ENCODE assay signal across 8 cellular contexts in the genomic region with DNA sequence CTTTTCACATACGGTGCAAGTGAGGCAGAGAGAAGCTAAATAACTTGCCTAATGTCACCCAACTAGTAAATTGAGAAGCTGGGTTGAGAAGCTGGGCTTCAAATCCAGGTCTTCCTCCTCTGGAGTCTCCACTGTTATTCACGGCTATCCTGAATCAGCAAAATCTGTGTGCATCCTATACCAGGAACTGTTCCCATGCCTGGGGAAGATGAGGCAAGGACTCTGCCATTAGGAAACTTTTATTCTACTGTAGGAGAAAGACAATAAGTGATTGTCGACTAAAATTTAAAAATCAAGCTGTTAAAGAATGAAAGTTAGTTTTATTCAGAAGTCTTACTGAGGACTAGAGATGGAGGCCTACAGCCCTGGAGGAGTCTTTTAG. TPM values are rescaled to one million over a fixed set of nuclear protein-coding genes. Genes with fewer than 3 reads are reported as not detected.
DNase-seq lines count a peak whose midpoint lies in the region; ATAC-seq, FAIRE-seq and TF ChIP-seq lines count a peak whose summit lies in the region.

No MANE protein-coding gene starts in this region.

- H2AFZ ChIP-seq in GM12878 (ENCODE audit: control insufficient read depth, low read depth, low read length): peak overlapping the region; percentile 88
- H2AFZ ChIP-seq in mesenchymal stem cell (ENCODE audit: low read depth, low read length): peak overlapping the region; percentile 76

- no peak for FAIRE-seq in GM12878 (lab: Jason Lieb, UNC)

- no peak overlapping the region for H2BK12ac ChIP-seq in mesenchymal stem cell (ENCODE audit: low read length in 2 of 2)

- H3K4me2 ChIP-seq in GM12878 (ENCODE audit: control insufficient read depth, insufficient read depth) (peak overlapping the region; percentile 95), mesenchymal stem cell (ENCODE audit: low read length, poor library complexity, severe bottlenecking) (no peak overlapping the region)

- peak overlapping the region; percentile 79 for H3K9ac ChIP-seq in GM12878 (ENCODE audit: control insufficient read depth, insufficient read depth, low read length)
- H3K9ac ChIP-seq in mesenchymal stem cell (ENCODE audit: low read length): peak overlapping the region; percentile 83

- TF ChIP-seq RAD21 in GM12878 (IDR thresholded peaks at IDR 0.05; ENCODE audit: insufficient read depth, low read depth, low read length): no peak

- no peak overlapping the region for H3K14ac ChIP-seq in mesenchymal stem cell (ENCODE audit: low read length in 2 of 2)

- H2BK15ac ChIP-seq in mesenchymal stem cell (ENCODE audit: low read depth, poor library complexity, severe bottlenecking): no peak overlapping the region

- TF ChIP-seq POLR2A in heart left ventricle (IDR thresholded peaks at IDR 0.05) (no peak), GM12878 (IDR thresholded peaks at IDR 0.05; ENCODE audit: low read depth, low read length) (no peak)

- H4K20me1 ChIP-seq in GM12878 (ENCODE audit: control insufficient read depth, insufficient read depth): no peaks in the 10 kb centered on the region

- no peak overlapping the region for H3K23ac ChIP-seq in mesenchymal stem cell (ENCODE audit: low read length in 2 of 2)

- POLR2A ChIA-PET in GM12878 (lab: Charles Lee): interaction anchor here (0.6 to 1.8 kb wide), 11 partner anchors 10 to 224 kb away, joined by 3 to 9 read pairs (median 5); no protein-coding TSS in a partner anchor

- H4K8ac ChIP-seq in mesenchymal stem cell (ENCODE audit: low read length): peak overlapping the region; percentile 49

- RAD21 ChIA-PET in GM12878 (lab: Charles Lee; ENCODE audit: unreplicated experiment): interaction anchor here (0.6 to 2.9 kb wide), 9 partner anchors 25 to 143 kb away, joined by 3 to 21 read pairs (median 5); no protein-coding TSS in a partner anchor

- DNase-seq in heart left ventricle (no peak), Right ventricle myocardium inferior (ENCODE audit: missing footprints) (no peak), GM12878 (ENCODE audit: low read depth, low spot score) (no peak), mesenchymal stem cell (no peak), iPS-NIHi7 (ENCODE audit: extremely low spot score) (no peak), mucosa of descending colon (no peak)

- CTCF ChIA-PET in GM12878 (lab: Yijun Ruan, JAX): interaction anchor here (0.6 to 2.0 kb wide), 12 partner anchors 20 to 143 kb away, joined by 3 to 10 read pairs (median 4); no protein-coding TSS in a partner anchor

- TF ChIP-seq CTCF in heart left ventricle (IDR thresholded peaks at IDR 0.05) (no peak), GM12878 (IDR thresholded peaks at IDR 0.05 in 2 of 3, conservative IDR thresholded peaks at IDR 0.05 in 1 of 3; ENCODE audit: control insufficient read depth in 2 of 3, extremely low read depth in 1 of 3, insufficient read depth in 1 of 3, low read depth in 3 of 3, low read length in 3 of 3) (no peak), mucosa of descending colon (IDR thresholded peaks at IDR 0.05) (no peak)

- no peak overlapping the region for H3K4ac ChIP-seq in mesenchymal stem cell (ENCODE audit: low read depth in 1 of 2, low read length in 2 of 2)

- H3K27me3 ChIP-seq in heart left ventricle (no peaks in the 10 kb centered on the region), GM12878 (replicated peaks in 1 of 2; ENCODE audit: control insufficient read depth in 2 of 2, insufficient read depth in 2 of 2, low read length in 1 of 2) (no peaks in the 10 kb centered on the region), mesenchymal stem cell (ENCODE audit: control insufficient read depth in 1 of 2, insufficient read depth in 1 of 2, low read length in 2 of 2) (no peaks in the 10 kb centered on the region)

- no peak overlapping the region for H4K91ac ChIP-seq in mesenchymal stem cell (ENCODE audit: low read length)

- no peak overlapping the region for H2BK5ac ChIP-seq in mesenchymal stem cell (ENCODE audit: low read depth, low read length, poor library complexity, severe bottlenecking)

- 66 to 81% (median 73%) methylated on average over 3 of the region's 3 CpGs for WGBS in heart left ventricle, 4 donors
- 33% methylated on average over 3 of the region's 3 CpGs for WGBS in GM12878 (ENCODE audit: insufficient coverage, insufficient replicate concordance, low lambda C conversion rate, missing lambda C conversion rate)
- WGBS in mesenchymal stem cell: 100% methylated on average over 2 of the region's 3 CpGs
- 76% methylated on average over 3 of the region's 3 CpGs for WGBS in urinary bladder

- no TSS peak for BruUV-seq in GM12878 (replicated peaks; lab: Mats Ljungman, UMichigan)

- peak overlapping the region in 10 of 12 donors; percentile 69 to 92 (median 84) for H3K4me3 ChIP-seq in heart left ventricle
- peak overlapping the region; percentile 65 for H3K4me3 ChIP-seq in GM12878
- peak overlapping the region in 1 of 2 experiments; percentile 82 for H3K4me3 ChIP-seq in mesenchymal stem cell (ENCODE audit: insufficient read depth in 1 of 2, low read depth in 1 of 2, low read length in 2 of 2)
- peak overlapping the region; percentile 73 for H3K4me3 ChIP-seq in urinary bladder (ENCODE audit: low read depth, low read length)
- no peak overlapping the region for H3K4me3 ChIP-seq in mucosa of descending colon

- H3K9me3 ChIP-seq in heart left ventricle (no peaks in the 10 kb centered on the region), GM12878 (replicated peaks; ENCODE audit: control insufficient read depth, insufficient read depth, low read length) (peaks cover 1% of the 10 kb centered on the region; the same call in 1 of the 3 replicates), mesenchymal stem cell (ENCODE audit: control insufficient read depth, low read length) (no peaks in the 10 kb centered on the region), mucosa of descending colon (no peaks in the 10 kb centered on the region)

- H3K18ac ChIP-seq in mesenchymal stem cell (ENCODE audit: low read depth in 1 of 2, low read length in 2 of 2): peak overlapping the region in 1 of 2 experiments; percentile 92

- in situ Hi-C loops in GM12878 (cut with MboI): no loop called here

- intact Hi-C loops in heart left ventricle (cut with DNase I): loop anchor here in 7 of 10 donors (5.0 to 10.0 kb wide), 5 partner anchors 72 to 146 kb away; a partner anchor contains a TSS
- intact Hi-C loops in Right ventricle myocardium inferior (cut with DNase I): loop anchor here (2.0 to 5.0 kb wide), 2 partner anchors 70 to 143 kb away; a partner anchor contains a TSS
- intact Hi-C loops in GM12878 (cut with micrococcal nuclease; ENCODE audit: unreplicated experiment): loop anchor here (2.0 kb wide), 1 partner anchor 60 kb away; no protein-coding TSS in a partner anchor
- intact Hi-C loops in mucosa of descending colon (cut with DNase I, micrococcal nuclease): no loop called here

- H3K27ac ChIP-seq in heart left ventricle (peak overlapping the region in 10 of 12 donors; percentile 73 to 91 (median 82)), GM12878 (ENCODE audit: control insufficient read depth, insufficient read depth) (peak overlapping the region; percentile 88), mesenchymal stem cell (ENCODE audit: low read length, poor library complexity, severe bottlenecking) (peak overlapping the region; percentile 7), urinary bladder (ENCODE audit: low read depth) (no peak overlapping the region)

- SMC1A ChIA-PET in GM12878 (lab: Charles Lee; ENCODE audit: uncharacterized antibody, unreplicated experiment): interaction anchor here (0.8 to 2.5 kb wide), 19 partner anchors 8 to 143 kb away, joined by 3 to 17 read pairs (median 5); no protein-coding TSS in a partner anchor

- ATAC-seq in heart left ventricle (peak in 1 of 4 donors; percentile 2), Right ventricle myocardium inferior (no peak), GM12878 (no peak), mucosa of descending colon (no peak), HG02763 (IDR thresholded peaks at IDR 0.05; ENCODE audit: unreplicated experiment) (no peak)

- no peak overlapping the region for H2BK120ac ChIP-seq in mesenchymal stem cell (ENCODE audit: low read depth, low read length)

- peaks cover 49% of the 10 kb centered on the region for H3K79me2 ChIP-seq in GM12878 (ENCODE audit: control insufficient read depth, insufficient read depth, low read length)

- no peak for TF ChIP-seq EP300 in GM12878 (IDR thresholded peaks at IDR 0.05; ENCODE audit: borderline replicate concordance in 1 of 2, control insufficient read depth in 1 of 2, low read depth in 2 of 2, low read length in 2 of 2)

- H3K4me1 ChIP-seq in heart left ventricle (peaks cover 0 to 37% (median under 1%) of the 10 kb centered on the region in 12 donors), GM12878 (ENCODE audit: control insufficient read depth, insufficient read depth, low read length) (peaks cover 18% of the 10 kb centered on the region), mesenchymal stem cell (ENCODE audit: control insufficient read depth, insufficient read depth, low read depth, low read length) (peaks cover 3% of the 10 kb centered on the region), urinary bladder (ENCODE audit: insufficient read depth) (no peaks in the 10 kb centered on the region), mucosa of descending colon (ENCODE audit: low read depth) (peaks cover 13% of the 10 kb centered on the region)

- H3K36me3 ChIP-seq in heart left ventricle (no peaks in the 10 kb centered on the region), GM12878 (ENCODE audit: control insufficient read depth in 2 of 2, insufficient read depth in 2 of 2, low read length in 1 of 2) (no peaks in the 10 kb centered on the region; a peak in 1 of 4 replicates), mesenchymal stem cell (ENCODE audit: control insufficient read depth in 1 of 2, insufficient read depth in 2 of 2, low read depth in 1 of 2, low read length in 2 of 2) (no peaks in the 10 kb centered on the region), urinary bladder (ENCODE audit: insufficient read depth) (no peaks in the 10 kb centered on the region), mucosa of descending colon (ENCODE audit: low read depth) (no peaks in the 10 kb centered on the region)

- H3K79me1 ChIP-seq in mesenchymal stem cell (replicated peaks; ENCODE audit: low read length, poor library complexity, severe bottlenecking): peaks cover 16% of the 10 kb centered on the region

- H2AK5ac ChIP-seq in mesenchymal stem cell (ENCODE audit: low read length, severe bottlenecking): no peak overlapping the region

RNA-seq across cellular contexts. Expression of a gene that starts 0.9 kb away (rescaled TPM):
- 1 to 10 TPM; 1.1 to 4.5 (median 2.4) TPM for total RNA-seq in heart left ventricle
- 1 to 10 TPM; 1.1 to 2.1 TPM for polyA plus RNA-seq in heart left ventricle
- total RNA-seq in Right ventricle myocardium inferior: 1.3 TPM
- 172 and 194 TPM in 2 replicates for total RNA-seq in GM12878 (2013; cell fraction: nucleolus; rRNA removed)
- 24.2 and 27.2 TPM in 2 replicates for total RNA-seq in GM12878 (2014; rRNA removed)
- 24.4 and 25.6 TPM in 2 replicates for total RNA-seq in GM12878 (2014; rRNA removed; fragmentation: Illumina TruSeq; extraction: Trizol)
- total RNA-seq in GM12878 (2021): 19.0 and 20.2 TPM in 2 replicates
- 9.0 TPM for polyA plus RNA-seq in GM12878 (2011; ENCODE audit: low read depth)
- 15.4 and 21.3 TPM in 2 replicates for polyA plus RNA-seq in GM12878 (2011; rRNA removed)
- 6.2 and 7.2 TPM in 2 replicates for polyA plus RNA-seq in GM12878 (2011; cell fraction: cytosol; rRNA removed)
- 23.0 and 25.2 TPM in 2 replicates for polyA plus RNA-seq in GM12878 (2011; cell fraction: nucleus; rRNA removed)
- polyA plus RNA-seq in GM12878 (2012): 15.4 and 23.3 TPM in 2 replicates
- polyA plus RNA-seq in GM12878 (2014; fragmentation: Illumina TruSeq; extraction: Trizol): 18.6 and 23.7 TPM in 2 replicates
- 1 to 10 TPM; 7.4 to 10.0 TPM for polyA plus RNA-seq in GM12878 (2014; fragmentation: Nextera tagmentation; extraction: Ambion mirVana)
- 17.3 and 19.3 TPM in 2 replicates for polyA plus RNA-seq in GM12878 (2014; rRNA removed)
- polyA plus RNA-seq in GM12878 (2016; fragmentation: Nextera tagmentation; extraction: Ambion mirVana): 10 to 100 TPM; 14.6 to 15.5 TPM
- 22.5 and 25.5 TPM in 2 replicates for polyA minus RNA-seq in GM12878 (2011; rRNA and poly(A)+ RNA removed)
- 6.9 and 10.0 TPM in 2 replicates for polyA minus RNA-seq in GM12878 (2011; cell fraction: cytosol; rRNA and poly(A)+ RNA removed)
- 24.5 and 36.4 TPM in 2 replicates for polyA minus RNA-seq in GM12878 (2011; cell fraction: nucleus; rRNA and poly(A)+ RNA removed)
- 0.88 TPM for polyA plus RNA-seq in mesenchymal stem cell (2013, experiment 1 of 2)
- polyA plus RNA-seq in mesenchymal stem cell (2013, experiment 2 of 2): 0.86 TPM
- total RNA-seq in urinary bladder: 2.6 TPM
- 0.67 TPM for polyA plus RNA-seq in urinary bladder
- 1 to 10 TPM; 3.4 to 4.0 (median 3.8) TPM for total RNA-seq in mucosa of descending colon

Comparison
In these comparisons a context has a peak if more than half of its experiments do, and no peak if none do; other contexts are left out.
1. intact Hi-C loops: an anchor here in heart left ventricle (5.0 to 10.0 kb wide), Right ventricle myocardium inferior (2.0 to 5.0 kb wide) and GM12878 (2.0 kb wide); none called in mucosa of descending colon.